In the genomic region with DNA sequence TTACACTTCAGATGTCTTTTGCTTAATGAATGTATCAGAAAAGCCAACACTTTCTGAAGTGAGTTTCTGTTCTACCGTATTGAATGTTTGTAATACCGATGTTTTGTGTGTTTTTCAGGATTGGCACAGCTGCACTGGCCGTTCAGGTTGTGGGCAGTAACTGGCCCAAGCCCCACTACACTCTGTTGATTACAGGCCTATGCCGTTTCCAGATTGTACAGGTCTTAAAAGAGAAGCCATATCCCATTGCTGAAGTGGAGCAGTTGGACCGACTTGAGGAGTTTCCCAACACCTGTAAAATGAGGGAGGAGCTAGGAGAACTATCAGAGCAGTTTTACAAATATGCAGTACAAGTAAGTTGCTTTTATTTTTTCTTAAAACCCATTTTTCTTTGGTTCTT, we compare ENCODE assay signal across 23 cellular contexts. TPM values are rescaled to one million over a fixed set of nuclear protein-coding genes. Genes with fewer than 3 reads are reported as not detected.
"Had no signal": no experiment of that assay in that cellular context is flagged by ENCODE, and none has a peak within 500 bp of the region (broad histone marks: within the 10 kb centered on the region; RNA-seq: fewer than 3 reads in every experiment).

No MANE protein-coding gene starts in this region.

- H3K4me3 Mint-ChIP-seq: activated naive CD8-positive, alpha-beta T cell treated with anti-CD3 and anti-CD28 coated beads, Interleukin-2, amount 50 U/mL, for 24 hours; activated T-helper 1 cell treated with anti-CD3 and anti-CD28 coated beads, Interleukin-12 subunit alpha, Interleukin-12 subunit beta, Interleukin-2, Interleukin-4 antibody, amounts not matched to agents 30 ng/mL and 10 ng/mL and 1 ng/mL, durations not matched to agents 14 hours and 24 hours and 36 hours; nephron; T-cell; T-helper 2 cell treated with Interferon-gamma antibody and Interleukin-4, amounts not matched to agents 5 μg/mL and 100 μg/mL, for 36 hours had no signal

- ATAC-seq: activated naive CD8-positive, alpha-beta T cell treated with anti-CD3 and anti-CD28 coated beads, Interleukin-2, amount 50 U/mL, for 24 hours; gastroesophageal sphincter; left colon; right cardiac atrium; T-cell had no signal

- H3K9me3 Mint-ChIP-seq: activated naive CD8-positive, alpha-beta T cell treated with anti-CD3 and anti-CD28 coated beads, Interleukin-2, amount 50 U/mL, for 24 hours; activated T-helper 1 cell treated with anti-CD3 and anti-CD28 coated beads, Interleukin-12 subunit alpha, Interleukin-12 subunit beta, Interleukin-2, Interleukin-4 antibody, amounts not matched to agents 30 ng/mL and 10 ng/mL and 1 ng/mL, durations not matched to agents 14 hours and 24 hours and 36 hours; nephron; T-cell; T-helper 2 cell treated with Interferon-gamma antibody and Interleukin-4, amounts not matched to agents 5 μg/mL and 100 μg/mL, for 36 hours had no signal

- H3K9me3 ChIP-seq: breast epithelium, gastroesophageal sphincter, spleen, transverse colon had no signal

- H3K36me3 ChIP-seq: breast epithelium had no signal

- H3K27me3 Mint-ChIP-seq: activated naive CD8-positive, alpha-beta T cell treated with anti-CD3 and anti-CD28 coated beads, Interleukin-2, amount 50 U/mL, for 24 hours; T-cell had no signal

- DNase-seq: activated CD4-positive, alpha-beta T cell treated with anti-CD3 and anti-CD28 coated beads for 4 hours; activated CD4-positive, alpha-beta T cell treated with anti-CD3 and anti-CD28 coated beads, Interleukin-2, amount 50 U/mL, for 4 hours; activated gamma-delta T cell; activated naive CD4-positive, alpha-beta T cell treated with anti-CD3 and anti-CD28 coated beads, Interleukin-2, amount 50 U/mL, for 16 hours; activated naive CD8-positive, alpha-beta T cell treated with anti-CD3 and anti-CD28 coated beads, Interleukin-2, amount 50 U/mL, for 24 hours; activated T-cell treated with anti-CD3 and anti-CD28 coated beads for 4 hours; amygdala; central memory CD4-positive, alpha-beta T cell; islet precursor cell; left colon; right cardiac atrium; spleen; stimulated activated naive CD4-positive, alpha-beta T cell; T-cell; transverse colon had no signal

- H3K27me3 ChIP-seq: breast epithelium, gastroesophageal sphincter, hepatocyte, spleen, transverse colon had no signal

- H3K27ac ChIP-seq: gastroesophageal sphincter, hepatocyte, spleen had no signal

- H3K27ac Mint-ChIP-seq: activated naive CD8-positive, alpha-beta T cell treated with anti-CD3 and anti-CD28 coated beads, Interleukin-2, amount 50 U/mL, for 24 hours; activated T-helper 1 cell treated with anti-CD3 and anti-CD28 coated beads, Interleukin-12 subunit alpha, Interleukin-12 subunit beta, Interleukin-2, Interleukin-4 antibody, amounts not matched to agents 30 ng/mL and 10 ng/mL and 1 ng/mL, durations not matched to agents 14 hours and 24 hours and 36 hours; nephron; T-cell; T-helper 2 cell treated with Interferon-gamma antibody and Interleukin-4, amounts not matched to agents 5 μg/mL and 100 μg/mL, for 36 hours had no signal

- H3K4me3 ChIP-seq: breast epithelium, gastroesophageal sphincter, hepatocyte, spleen, transverse colon had no signal

RNA-seq across cellular contexts. Expression of a gene that starts 4.7 kb away (rescaled TPM):
- total RNA-seq: activated T-helper 1 cell treated with anti-CD3 and anti-CD28 coated beads, Interleukin-12 subunit alpha, Interleukin-12 subunit beta, Interleukin-2, Interleukin-4 antibody, amounts not matched to agents 30 ng/mL and 10 ng/mL and 1 ng/mL, durations not matched to agents 14 hours and 24 hours and 36 hours; endothelial cell of umbilical vein; gastroesophageal sphincter; pulmonary artery endothelial cell had no signal
